Comparison of ENCODE assay signal across 8 cellular contexts in the genomic region with DNA sequence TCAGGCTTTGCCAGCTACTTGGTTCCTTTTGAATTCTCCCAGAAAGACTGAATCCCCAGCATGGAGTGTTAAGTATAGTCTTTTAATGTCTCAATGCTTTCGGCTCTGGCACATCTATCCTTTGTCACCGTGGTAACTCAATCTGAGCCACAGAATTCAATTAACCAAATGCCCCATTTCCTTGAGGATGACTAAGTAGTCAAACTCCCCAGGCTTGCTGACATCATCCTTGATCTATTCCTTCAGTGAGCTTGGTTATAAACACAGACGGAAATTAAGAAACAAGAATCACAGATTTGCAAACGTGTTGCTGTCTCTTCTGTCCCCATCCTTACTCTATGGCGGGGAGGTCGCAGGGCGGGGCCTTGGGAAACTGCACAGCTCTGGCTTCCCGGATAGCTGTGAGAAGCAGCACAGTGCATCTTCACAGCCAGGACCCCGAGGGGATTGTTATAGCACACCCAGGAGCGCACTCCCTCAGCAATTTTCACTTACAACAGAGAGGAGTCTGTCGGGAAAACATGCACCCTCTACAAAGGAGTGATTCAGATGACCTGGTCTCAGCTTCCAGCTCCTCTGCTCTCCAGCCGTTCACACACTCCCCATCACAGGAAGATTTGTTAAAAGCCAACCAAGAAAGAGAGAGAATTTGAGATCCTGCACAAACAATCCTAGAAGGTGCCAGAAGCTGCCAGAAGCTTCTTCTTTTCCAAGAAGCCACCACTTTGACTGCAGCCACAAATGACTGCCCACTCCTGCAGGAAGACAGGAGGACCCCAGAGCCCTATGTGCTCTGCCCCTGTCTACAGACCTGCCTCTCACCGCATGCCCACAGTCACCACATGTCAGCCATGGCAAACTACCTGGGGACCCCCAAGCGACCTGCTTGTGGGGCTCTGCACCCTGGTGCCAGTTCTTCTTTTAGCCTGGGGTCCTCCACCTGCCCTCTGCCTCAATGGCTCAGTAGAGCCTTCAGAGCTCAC. TPM values are rescaled to one million over a fixed set of nuclear protein-coding genes. Genes with fewer than 3 reads are reported as not detected.
DNase-seq lines count a peak whose midpoint lies in the region; ATAC-seq and TF ChIP-seq lines count a peak whose summit lies in the region.

No MANE protein-coding gene starts in this region.

- TF ChIP-seq CTCF in H9 (conservative IDR thresholded peaks at IDR 0.05) (no peak), fibroblast of mammary gland (conservative IDR thresholded peaks at IDR 0.05; ENCODE audit: control insufficient read depth, insufficient read depth, low read depth, low read length) (no peak)
- no peak for TF ChIP-seq CTCF in CD4-positive, alpha-beta T cell (IDR thresholded peaks at IDR 0.05)

- H4K20me1 ChIP-seq in H9 (ENCODE audit: control insufficient read depth, insufficient read depth, insufficient read length) = no peaks in the 10 kb centered on the region

- POLR2A ChIA-PET in CD4-positive, alpha-beta T cell (lab: Charles Lee) = no interaction called here

- H4K5ac ChIP-seq in H9 (ENCODE audit: insufficient read length, low read depth, low read length) = no peak overlapping the region

- no peak overlapping the region for H3K4me3 Mint-ChIP-seq in H9
- H3K4me3 Mint-ChIP-seq in CD4-positive, alpha-beta T cell = no peak overlapping the region
- H3K4me3 Mint-ChIP-seq in activated naive CD8-positive, alpha-beta T cell treated with anti-CD3 and anti-CD28 coated beads for 36 hours = no peak overlapping the region

- no peak overlapping the region for H3K56ac ChIP-seq in H9 (ENCODE audit: insufficient read length, low read depth, low read length)

- H2AK5ac ChIP-seq in H9 (ENCODE audit: insufficient read length, low read length) = no peak overlapping the region

- H4K8ac ChIP-seq in H9 (replicated peaks; ENCODE audit: insufficient read length, low read depth, low read length) = no peak overlapping the region

- no peak overlapping the region for H3K18ac ChIP-seq in H9 (ENCODE audit: insufficient read length, low read depth, low read length)

- no peaks in the 10 kb centered on the region for H3K79me1 ChIP-seq in H9 (ENCODE audit: insufficient read depth, low read depth, low read length, poor library complexity, severe bottlenecking)

- peak overlapping the region; percentile 25 for H3K4me3 ChIP-seq in SJCRH30
- H3K4me3 ChIP-seq in fibroblast of mammary gland (ENCODE audit: control insufficient read depth, low read depth, low read length) = peak overlapping the region; percentile 30

- H3K23ac ChIP-seq in H9 (ENCODE audit: insufficient read length, low read depth, low read length) = no peak overlapping the region

- H3T11ph ChIP-seq in H9 (ENCODE audit: low read length) = no peak overlapping the region

- H3K36me3 ChIP-seq in SJCRH30 = no peaks in the 10 kb centered on the region

- H3K23me2 ChIP-seq in H9 (ENCODE audit: insufficient read length, low read depth, low read length, poor library complexity, severe bottlenecking) = no peaks in the 10 kb centered on the region

- no peak overlapping the region for H2BK12ac ChIP-seq in H9 (ENCODE audit: insufficient read length, low read depth, low read length)

- intact Hi-C loops in CD4-positive, alpha-beta T cell (cut with DNase I, micrococcal nuclease) = no loop called here

- H3K9ac ChIP-seq in H9 (ENCODE audit: extremely low read depth, insufficient read length, low read length) = no peak overlapping the region

- DNase-seq in H9 = peak; percentile 43
- peak; percentile 53 to 60 for DNase-seq in SJCRH30
- peak; percentile 93 for DNase-seq in fibroblast of mammary gland (ENCODE audit: low read depth)
- peak; percentile 100 for DNase-seq in renal cortical epithelial cell (ENCODE audit: low read depth)
- no peak for DNase-seq in CD4-positive, alpha-beta T cell
- no peak for DNase-seq in activated T-cell treated with anti-CD3 and anti-CD28 coated beads for 4 hours
- DNase-seq in activated naive CD8-positive, alpha-beta T cell treated with anti-CD3 and anti-CD28 coated beads for 36 hours = no peak

- peak overlapping the region; percentile 34; the same call in 1 of the 2 replicates for H3K14ac ChIP-seq in H9 (ENCODE audit: insufficient read depth, low read length)

- H3K27ac ChIP-seq in H9 (ENCODE audit: insufficient read length, low read depth, low read length) (no peak overlapping the region), SJCRH30 (peak overlapping the region; percentile 30; the same call in 1 of the 2 replicates)
- no peak overlapping the region for H3K27ac ChIP-seq in CD4-positive, alpha-beta T cell (ENCODE audit: low read depth, low read length)

- H2BK20ac ChIP-seq in H9 (ENCODE audit: low read depth, low read length, poor library complexity, severe bottlenecking) = no peak overlapping the region

- H2BK120ac ChIP-seq in H9 (ENCODE audit: low read depth, low read length, poor library complexity, severe bottlenecking) = no peak overlapping the region

- no peaks in the 10 kb centered on the region for H3K79me2 ChIP-seq in H9 (ENCODE audit: insufficient read depth, low read length)

- H3K9me3 Mint-ChIP-seq in H9 = no peaks in the 10 kb centered on the region
- no peaks in the 10 kb centered on the region for H3K9me3 Mint-ChIP-seq in CD4-positive, alpha-beta T cell
- no peaks in the 10 kb centered on the region for H3K9me3 Mint-ChIP-seq in activated naive CD8-positive, alpha-beta T cell treated with anti-CD3 and anti-CD28 coated beads for 36 hours

- no peak overlapping the region for H3K4ac ChIP-seq in H9 (ENCODE audit: low read depth, low read length)

- no peaks in the 10 kb centered on the region; the same call in 1 of the 2 replicates for H3K27me3 ChIP-seq in H9 (ENCODE audit: insufficient read depth, low read length)
- H3K27me3 ChIP-seq in SJCRH30 = no peaks in the 10 kb centered on the region
- no peaks in the 10 kb centered on the region for H3K27me3 ChIP-seq in CD4-positive, alpha-beta T cell (ENCODE audit: control insufficient read depth, insufficient read depth, low read length)

- no peak for ATAC-seq in CD4-positive, alpha-beta T cell (ENCODE audit: poor library complexity)
- no peak for ATAC-seq in GM21360 (IDR thresholded peaks at IDR 0.05; ENCODE audit: unreplicated experiment)

- no peaks in the 10 kb centered on the region for H3K36me3 Mint-ChIP-seq in H9 (ENCODE audit: insufficient read depth in 1 of 3, low read depth in 3 of 3)
- H3K36me3 Mint-ChIP-seq in CD4-positive, alpha-beta T cell (ENCODE audit: low read depth) = no peaks in the 10 kb centered on the region
- H3K36me3 Mint-ChIP-seq in activated naive CD8-positive, alpha-beta T cell treated with anti-CD3 and anti-CD28 coated beads for 36 hours = no peaks in the 10 kb centered on the region

- WGBS in H9 (ENCODE audit: extremely low coverage, insufficient read length, low lambda C conversion rate) = no CpG with 5 or more reads among the region's 14 CpGs

- H4K91ac ChIP-seq in H9 (ENCODE audit: insufficient read length, low read depth, low read length) = no peak overlapping the region

- no peak overlapping the region for H2BK5ac ChIP-seq in H9 (ENCODE audit: insufficient read length, low read length)

- H3K4me1 ChIP-seq in H9 (ENCODE audit: insufficient read depth, low read length) = peaks cover 8% of the 10 kb centered on the region
- peaks cover 12% of the 10 kb centered on the region for H3K4me1 ChIP-seq in SJCRH30

- no peak overlapping the region for H2AFZ ChIP-seq in H9 (ENCODE audit: low read length)

- H3K9me3 ChIP-seq in H9 (ENCODE audit: control insufficient read depth, low read depth, low read length) (no peaks in the 10 kb centered on the region), SJCRH30 (replicated peaks) (no peaks in the 10 kb centered on the region)
- no peaks in the 10 kb centered on the region for H3K9me3 ChIP-seq in CD4-positive, alpha-beta T cell (ENCODE audit: control insufficient read depth, low read length)

- H3K27me3 Mint-ChIP-seq in H9 (ENCODE audit: low read depth) = peaks cover 3% of the 10 kb centered on the region; the same call in 1 of the 2 replicates
- H3K27me3 Mint-ChIP-seq in CD4-positive, alpha-beta T cell = no peaks in the 10 kb centered on the region
- H3K27me3 Mint-ChIP-seq in activated naive CD8-positive, alpha-beta T cell treated with anti-CD3 and anti-CD28 coated beads for 36 hours = no peaks in the 10 kb centered on the region

- H3K4me2 ChIP-seq in H9 (ENCODE audit: insufficient read depth, insufficient read length, low read length) = peak overlapping the region; percentile 37

- CTCF ChIA-PET in CD4-positive, alpha-beta T cell (lab: Charles Lee) = no interaction called here

- H2BK15ac ChIP-seq in H9 (ENCODE audit: low read depth, low read length) = no peak overlapping the region

- no peak overlapping the region; a peak in 1 of 7 replicates for H3K27ac Mint-ChIP-seq in H9
- H3K27ac Mint-ChIP-seq in CD4-positive, alpha-beta T cell = no peak overlapping the region
- no peak overlapping the region for H3K27ac Mint-ChIP-seq in activated naive CD8-positive, alpha-beta T cell treated with anti-CD3 and anti-CD28 coated beads for 36 hours

- peaks cover 22 to 23% of the 10 kb centered on the region in 2 experiments for H3K4me1 Mint-ChIP-seq in H9
- no peaks in the 10 kb centered on the region for H3K4me1 Mint-ChIP-seq in CD4-positive, alpha-beta T cell (ENCODE audit: low read depth)
- no peaks in the 10 kb centered on the region for H3K4me1 Mint-ChIP-seq in activated naive CD8-positive, alpha-beta T cell treated with anti-CD3 and anti-CD28 coated beads for 36 hours

RNA-seq across cellular contexts. Expression of gene YWHAQ, which starts 44.9 kb away (rescaled TPM):
- 374 and 380 TPM in 2 replicates for total RNA-seq in H9 (2021)
- total RNA-seq in SJCRH30 (2014; rRNA removed; shearing (Covaris generic)) = 516 and 523 TPM in 2 replicates
- 414 and 525 TPM in 2 replicates for total RNA-seq in renal cortical epithelial cell
- 100 to 1,000 TPM in 1 of 2 experiments, 10 to 100 TPM in 1; 95.8 to 101 TPM for total RNA-seq in CD4-positive, alpha-beta T cell
- 100 to 1,000 TPM; 314 to 317 TPM for total RNA-seq in activated naive CD8-positive, alpha-beta T cell treated with anti-CD3 and anti-CD28 coated beads for 36 hours

Comparison
In these comparisons a context has a peak if more than half of its experiments do, and no peak if none do; other contexts are left out.
1. DNase-seq: peak in H9 (single experiment), SJCRH30 (2 of 2), fibroblast of mammary gland (single experiment) and renal cortical epithelial cell (single experiment); none in CD4-positive, alpha-beta T cell (0 of 10), activated T-cell treated with anti-CD3 and anti-CD28 coated beads for 4 hours (single experiment) and activated naive CD8-positive, alpha-beta T cell treated with anti-CD3 and anti-CD28 coated beads for 36 hours (single experiment).